In genomic region chr9:89139450-89139849, GRCh38 we compare ENCODE assay signal across 23 cellular contexts. TPM values are rescaled to one million over a fixed set of nuclear protein-coding genes. Genes with fewer than 3 reads are reported as not detected.
DNase-seq lines count a peak whose midpoint lies in the region; ATAC-seq and TF ChIP-seq lines count a peak whose summit lies in the region.
"Had no signal": no experiment of that assay in that cellular context is flagged by ENCODE, and none has a peak within 500 bp of the region (broad histone marks: within the 10 kb centered on the region; RNA-seq: fewer than 3 reads in every experiment).

No MANE protein-coding gene starts in this region.

- 90% methylated on average over 1 of the region's 1 CpG for whole genome bisulfite sequencing in sigmoid colon, 2 donors

- H3F3A ChIP-seq in PC-3 (ENCODE audit: low read length, unreplicated experiment): no peaks in the 10 kb centered on the region

- no peak for TF ChIP-seq EP300 in sigmoid colon (IDR thresholded peaks at IDR 0.05)

- H3K4me3 ChIP-seq in PC-3 (ENCODE audit: low read length): no peak overlapping the region
- no peak overlapping the region for H3K4me3 ChIP-seq in brain microvascular endothelial cell (ENCODE audit: low read depth, low read length)
- H3K4me3 ChIP-seq in vagina: no peak overlapping the region
- H3K4me3 ChIP-seq in sigmoid colon: no peak overlapping the region
- H3K4me3 ChIP-seq: psoas muscle, spleen, thyroid gland had no signal

- BruUV-seq in PC-3 (replicated peaks; lab: Mats Ljungman, UMichigan): no TSS peak

- no peaks in the 10 kb centered on the region for H3K9me3 ChIP-seq in PC-3 (ENCODE audit: low read length)
- H3K9me3 ChIP-seq in vagina: no peaks in the 10 kb centered on the region
- no peaks in the 10 kb centered on the region for H3K9me3 ChIP-seq in sigmoid colon
- H3K9me3 ChIP-seq: thyroid gland had no signal

- POLR2A ChIA-PET in PC-3 (lab: Charles Lee; ENCODE audit: unreplicated experiment): no interaction called here

- peak overlapping the region; percentile 67 for H3K4me2 ChIP-seq in PC-3 (ENCODE audit: low read length)

- ATAC-seq in PC-3: no peak
- ATAC-seq in HG03378 (IDR thresholded peaks at IDR 0.05; ENCODE audit: unreplicated experiment): no peak
- ATAC-seq: activated naive CD8-positive, alpha-beta T cell treated with anti-CD3 and anti-CD28 coated beads, Interleukin-2, amount 50 U/mL, for 24 hours; CD8-positive, alpha-beta T cell; psoas muscle; stimulated activated naive CD8-positive, alpha-beta T cell treated with anti-CD3 and anti-CD28 coated beads, Interleukin-15, Interleukin-2, amounts not matched to agents 100 U/mL and 50 U/mL, for 24 hours had no signal

- peak overlapping the region; percentile 89 for H3K27ac ChIP-seq in PC-3 (ENCODE audit: low read length)
- H3K27ac ChIP-seq in brain microvascular endothelial cell: peak overlapping the region; percentile 89
- H3K27ac ChIP-seq in vagina: peak overlapping the region; percentile 54
- peak overlapping the region in 1 of 4 donors; percentile 79 for H3K27ac ChIP-seq in sigmoid colon
- H3K27ac ChIP-seq: psoas muscle, RWPE1, spleen, thyroid gland had no signal

- no peak overlapping the region for H2AFZ ChIP-seq in PC-3 (ENCODE audit: low read length)

- H3K36me3 ChIP-seq in PC-3 (ENCODE audit: low read depth, low read length) (no peaks in the 10 kb centered on the region; the same call in 1 of the 2 replicates), brain microvascular endothelial cell (replicated peaks) (no peaks in the 10 kb centered on the region), vagina (no peaks in the 10 kb centered on the region), sigmoid colon (no peaks in the 10 kb centered on the region)
- H3K36me3 ChIP-seq: spleen, thyroid gland had no signal

- no peaks in the 10 kb centered on the region for H3K79me2 ChIP-seq in PC-3 (ENCODE audit: low read length)

- intact Hi-C loops in PC-3 (cut with micrococcal nuclease) (no loop called here), vagina (cut with DNase I) (no loop called here), sigmoid colon (cut with DNase I) (loop anchor here (5.0 kb wide), 1 partner anchor 38 kb away; the partner anchor contains the start of gene SHC3)

- H3K9ac ChIP-seq in PC-3 (ENCODE audit: low read length): no peak overlapping the region

- H3K27me3 ChIP-seq in PC-3 (ENCODE audit: low read length): no peaks in the 10 kb centered on the region
- no peaks in the 10 kb centered on the region for H3K27me3 ChIP-seq in brain microvascular endothelial cell (replicated peaks)
- no peaks in the 10 kb centered on the region for H3K27me3 ChIP-seq in vagina
- no peaks in the 10 kb centered on the region for H3K27me3 ChIP-seq in sigmoid colon
- H3K27me3 ChIP-seq: spleen, thyroid gland had no signal

- TF ChIP-seq POLR2A in vagina (IDR thresholded peaks at IDR 0.05) (no peak), sigmoid colon (IDR thresholded peaks at IDR 0.05) (no peak)

- no peak for DNase-seq in PC-3
- DNase-seq in brain microvascular endothelial cell: peak; percentile 74
- peak; percentile 1 for DNase-seq in kidney glomerular epithelial cell (lab: John Stamatoyannopoulos, UW)
- DNase-seq in vagina (ENCODE audit: extremely low spot score in 2 of 2): no peak
- DNase-seq in sigmoid colon: no peak
- DNase-seq in CD1c-positive myeloid dendritic cell (ENCODE audit: extremely low spot score): no peak
- DNase-seq: activated CD4-positive, alpha-beta memory T cell treated with anti-CD3 and anti-CD28 coated beads for 36 hours; activated effector memory CD4-positive, alpha-beta T cell treated with Interleukin-2 at 50 U/mL for 16 hours; activated naive CD8-positive, alpha-beta T cell treated with anti-CD3 and anti-CD28 coated beads, Interleukin-2, amount 50 U/mL, for 24 hours; caudate nucleus; CD8-positive, alpha-beta T cell; immature natural killer cell; NCI-H1105 treated with DMSO at 0.1 percent for 48 hours; NCI-H2107; NCI-H510A treated with DMSO at 0.1 percent for 48 hours; psoas muscle; spleen; stimulated activated CD4-positive, alpha-beta T cell treated with anti-CD3 and anti-CD28 coated beads, Interleukin-4, amount 100 ng/mL, for 4 hours; stimulated activated naive CD8-positive, alpha-beta T cell treated with anti-CD3 and anti-CD28 coated beads, Interleukin-15, Interleukin-2, amounts not matched to agents 100 U/mL and 50 U/mL, for 24 hours; T1000; thyroid gland had no signal

- CTCF ChIA-PET in PC-3 (lab: Charles Lee): no interaction called here

- H3K9me2 ChIP-seq in PC-3 (replicated peaks; ENCODE audit: low read length): no peaks in the 10 kb centered on the region

- in situ Hi-C loops in brain microvascular endothelial cell (cut with HindIII; ENCODE audit: low pct_ligation_motif_present, low sequenced_read_pairs): no loop called here

- no peaks in the 10 kb centered on the region for H4K20me1 ChIP-seq in PC-3 (ENCODE audit: low read length)

- H3K4me1 ChIP-seq in PC-3 (ENCODE audit: insufficient read depth, low read length) (peaks cover 29% of the 10 kb centered on the region), vagina (peaks cover 28% of the 10 kb centered on the region), sigmoid colon (peaks cover 0 to 31% (median 23%) of the 10 kb centered on the region in 4 donors)
- H3K4me1 ChIP-seq: psoas muscle, spleen, thyroid gland had no signal

- no peak for TF ChIP-seq CTCF in PC-3 (conservative IDR thresholded peaks at IDR 0.05; ENCODE audit: low read depth, low read length)
- no peak for TF ChIP-seq CTCF in brain microvascular endothelial cell (IDR thresholded peaks at IDR 0.05; ENCODE audit: low read depth, low read length, missing control alignments)
- TF ChIP-seq CTCF in vagina (IDR thresholded peaks at IDR 0.05): no peak
- TF ChIP-seq CTCF in sigmoid colon (IDR thresholded peaks at IDR 0.05): no peak

RNA-seq across cellular contexts. Expression of gene SHC3, which starts 39.2 kb away (rescaled TPM):
- total RNA-seq in PC-3 (2014; rRNA removed) (0.63 and 0.66 TPM in 2 replicates), vagina (6.1 TPM), sigmoid colon (10 to 100 TPM in 1 of 4 donors, 1 to 10 TPM in 2, under 1 TPM in 1; 0.68 to 14.7 (median 3.5) TPM)
- 1 to 10 TPM in 1 of 3 donors, under 1 TPM in 1, not detected in 1; 0.32 to 1.8 TPM for polyA plus RNA-seq in sigmoid colon
- total RNA-seq: activated CD4-positive, alpha-beta memory T cell treated with anti-CD3 and anti-CD28 coated beads for 36 hours; CD8-positive, alpha-beta T cell had no signal
- polyA plus RNA-seq: immature natural killer cell had no signal

Comparison
In these comparisons a context has a peak if more than half of its experiments do, and no peak if none do; other contexts are left out.
1. DNase-seq: peak in brain microvascular endothelial cell (single experiment) and kidney glomerular epithelial cell (single experiment); none in PC-3 (single experiment), vagina (0 of 2), sigmoid colon (single experiment) and CD1c-positive myeloid dendritic cell (single experiment).